In genomic region chr2:160334028-160334729, GRCh38 we compare ENCODE assay signal across 14 cellular contexts.
DNase-seq lines count a peak whose midpoint lies in the region; ATAC-seq and TF ChIP-seq lines count a peak whose summit lies in the region.
"Had no signal": no experiment of that assay in that cellular context is flagged by ENCODE, and none has a peak within 500 bp of the region (broad histone marks: within the 10 kb centered on the region; RNA-seq: fewer than 3 reads in every experiment).

No MANE protein-coding gene starts in this region.

- peaks cover 93% of the 10 kb centered on the region for H3F3A ChIP-seq in GM23248 (ENCODE audit: insufficient read depth)

- TF ChIP-seq CTCF in parathyroid adenoma (IDR thresholded peaks at IDR 0.05), result no peak
- no peak for TF ChIP-seq CTCF in endodermal cell (conservative IDR thresholded peaks at IDR 0.05)

- H3K27ac ChIP-seq in GM23248 (peak overlapping the region; percentile 75), epithelial cell of prostate (peak overlapping the region; percentile 28), parathyroid adenoma (peak overlapping the region; percentile 45), endodermal cell (ENCODE audit: low read depth, low read length) (no peak overlapping the region)
- H3K27ac ChIP-seq: lower lobe of right lung, RWPE1, suprapubic skin had no signal

- H3K36me3 Mint-ChIP-seq in endodermal cell (ENCODE audit: low read depth), result no peaks in the 10 kb centered on the region

- no peaks in the 10 kb centered on the region for H3K9me2 ChIP-seq in GM23248 (ENCODE audit: insufficient read depth)

- in situ Hi-C loops in GM23248 (cut with MboI), result no loop called here

- H3K4me1 ChIP-seq in GM23248 (ENCODE audit: insufficient read depth), result peaks cover 83% of the 10 kb centered on the region
- peaks cover 59% of the 10 kb centered on the region for H3K4me1 ChIP-seq in parathyroid adenoma
- peaks cover 22% of the 10 kb centered on the region for H3K4me1 ChIP-seq in endodermal cell (ENCODE audit: control insufficient read depth, insufficient read depth, low read length)

- H3K36me3 ChIP-seq in GM23248 (ENCODE audit: low read depth) (peaks cover 5% of the 10 kb centered on the region; the same call in 1 of the 2 replicates), parathyroid adenoma (ENCODE audit: control insufficient read depth, insufficient read depth, low read length) (no peaks in the 10 kb centered on the region), endodermal cell (ENCODE audit: control insufficient read depth, insufficient read depth, low read length) (no peaks in the 10 kb centered on the region)
- H3K36me3 ChIP-seq: lower lobe of right lung, suprapubic skin had no signal

- H3K79me2 ChIP-seq in GM23248 (ENCODE audit: insufficient read depth), result peaks cover 100% of the 10 kb centered on the region
- H3K79me2 ChIP-seq in parathyroid adenoma, result peaks cover 59% of the 10 kb centered on the region

- no peak overlapping the region for H3K4me3 Mint-ChIP-seq in endodermal cell

- H3K4me1 Mint-ChIP-seq in endodermal cell, result peaks cover 73% of the 10 kb centered on the region

- H3K27me3 Mint-ChIP-seq in endodermal cell (ENCODE audit: insufficient read depth), result no peaks in the 10 kb centered on the region

- no peak for ATAC-seq in GM21515 (IDR thresholded peaks at IDR 0.05; ENCODE audit: unreplicated experiment)
- no peak for ATAC-seq in GM18868 (IDR thresholded peaks at IDR 0.05; ENCODE audit: unreplicated experiment)
- ATAC-seq in HG02678 (IDR thresholded peaks at IDR 0.05; ENCODE audit: unreplicated experiment), result no peak

- peaks cover 39% of the 10 kb centered on the region for H4K20me1 ChIP-seq in GM23248 (ENCODE audit: insufficient read depth)

- peak; percentile 91 for DNase-seq in GM23248
- DNase-seq in activated CD4-positive, alpha-beta T cell treated with anti-CD3 and anti-CD28 coated beads for 48 hours, result peak; percentile 46
- peak; percentile 37 for DNase-seq in epithelial cell of prostate (ENCODE audit: low read depth, low spot score)
- no peak for DNase-seq in endodermal cell
- DNase-seq: DND-41, lower lobe of right lung, NCI-H2081 had no signal

- no peak overlapping the region for H3K27ac Mint-ChIP-seq in endodermal cell

- H3K4me3 ChIP-seq in GM23248, result no peak overlapping the region
- no peak overlapping the region for H3K4me3 ChIP-seq in parathyroid adenoma (ENCODE audit: low read depth, low read length)
- H3K4me3 ChIP-seq in endodermal cell (ENCODE audit: low read length), result no peak overlapping the region
- H3K4me3 ChIP-seq: lower lobe of right lung, skin epidermis, suprapubic skin had no signal

- H2AFZ ChIP-seq in GM23248 (no peak overlapping the region), parathyroid adenoma (no peak overlapping the region)

- H3K27me3 ChIP-seq in GM23248 (replicated peaks; ENCODE audit: insufficient read depth) (no peaks in the 10 kb centered on the region), parathyroid adenoma (ENCODE audit: control insufficient read depth, insufficient read depth, low read length) (no peaks in the 10 kb centered on the region), endodermal cell (ENCODE audit: control insufficient read depth, insufficient read depth, low read length, poor library complexity, severe bottlenecking) (no peaks in the 10 kb centered on the region)
- H3K27me3 ChIP-seq: suprapubic skin had no signal

- H3K4me2 ChIP-seq in GM23248 (ENCODE audit: unreplicated experiment) (peak overlapping the region; percentile 30), parathyroid adenoma (ENCODE audit: low read length) (no peak overlapping the region)

- WGBS in GM23248 (ENCODE audit: low coverage in 1 of 2, low lambda C conversion rate in 2 of 2, missing lambda C conversion rate in 2 of 2), 2 experiments, result 12 to 14% methylated on average over 4 of the region's 4 CpGs
- 93 to 95% methylated on average over 3 to 4 of the region's 4 CpGs for WGBS in endodermal cell (ENCODE audit: insufficient coverage in 1 of 2, insufficient read length in 1 of 2), 2 experiments

- H3K9ac ChIP-seq in GM23248, result peak overlapping the region; percentile 23
- H3K9ac ChIP-seq in parathyroid adenoma, result no peak overlapping the region
- H3K9ac ChIP-seq in endodermal cell (ENCODE audit: extremely low read depth, low read length, poor library complexity, severe bottlenecking), result no peak overlapping the region

- H3K9me3 ChIP-seq in GM23248 (ENCODE audit: low read depth) (no peaks in the 10 kb centered on the region), parathyroid adenoma (ENCODE audit: control insufficient read depth, low read length) (no peaks in the 10 kb centered on the region), endodermal cell (ENCODE audit: control insufficient read depth, low read length) (no peaks in the 10 kb centered on the region)
- H3K9me3 ChIP-seq: lower lobe of right lung, suprapubic skin had no signal

- H3K9me3 Mint-ChIP-seq in endodermal cell, result no peaks in the 10 kb centered on the region
